1 cellular context compared by ENCODE assay signal in the genomic region with DNA sequence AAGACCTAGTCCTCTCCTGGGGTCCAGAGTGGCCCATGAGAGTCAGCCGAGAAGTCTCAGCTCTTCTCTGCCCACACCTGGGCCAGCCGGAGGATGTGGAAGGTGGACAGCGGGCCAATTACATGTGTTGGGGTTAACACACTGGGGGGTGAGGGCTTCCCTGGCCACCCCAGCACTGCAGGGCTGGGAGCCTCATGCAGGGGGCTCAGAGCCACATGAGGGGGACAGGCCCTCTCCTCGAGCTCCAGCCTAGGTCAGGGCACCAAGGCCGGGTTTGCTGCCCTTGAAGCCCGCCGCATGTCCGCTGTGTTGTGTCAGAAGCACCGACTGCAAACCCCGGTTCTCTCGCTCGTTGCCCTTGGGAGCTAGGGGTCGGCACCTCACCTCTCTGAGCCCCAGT.
TF ChIP-seq lines count a peak whose summit lies in the region.

No MANE protein-coding gene starts in this region.

TF ChIP-seq in K562, 482 proteins besides CTCF, POLR2A, EP300 and RAD21 (continued from another document):
- no peak for TF ChIP-seq ZNF407 (IDR thresholded peaks at IDR 0.05; ENCODE audit: low read depth)
TF ChIP-seq in K562: peak in this region for 0.
